In the genomic region with DNA sequence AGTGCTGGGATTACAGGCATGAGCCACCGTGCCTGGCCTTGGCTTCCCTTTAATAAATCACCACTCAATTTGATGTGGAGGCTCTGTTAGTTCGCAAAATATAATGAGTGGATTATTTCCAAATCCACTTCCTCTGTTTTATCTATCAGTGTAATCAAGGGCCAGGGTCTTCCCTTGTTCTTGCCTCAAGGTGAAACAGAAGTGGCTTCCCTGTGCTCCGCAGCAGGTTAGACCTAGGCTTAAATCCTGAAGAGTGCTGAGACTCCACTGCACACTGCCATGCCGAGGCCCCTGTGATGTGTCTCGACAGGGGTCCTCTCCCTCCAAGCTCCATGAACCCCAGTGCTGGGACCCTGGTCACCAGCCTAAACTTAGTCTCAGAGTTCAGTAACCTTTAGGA, we compare ENCODE assay signal across 15 cellular contexts. TPM values are rescaled to one million over a fixed set of nuclear protein-coding genes. Genes with fewer than 3 reads are reported as not detected.
DNase-seq lines count a peak whose midpoint lies in the region; ATAC-seq, FAIRE-seq and TF ChIP-seq lines count a peak whose summit lies in the region.
"Had no signal": no experiment of that assay in that cellular context is flagged by ENCODE, and none has a peak within 500 bp of the region (broad histone marks: within the 10 kb centered on the region; RNA-seq: fewer than 3 reads in every experiment).

No MANE protein-coding gene starts in this region.

- peak overlapping the region; percentile 81 for H3K4me2 ChIP-seq in HepG2 (ENCODE audit: low read depth, low read length)

- H3K27ac ChIP-seq in HepG2 (ENCODE audit: extremely low read length, insufficient read depth, low read length) = peak overlapping the region; percentile 75
- H3K27ac ChIP-seq in right lobe of liver = peak overlapping the region in 1 of 3 donors; percentile 72
- peak overlapping the region; percentile 91 for H3K27ac ChIP-seq in RWPE2 (ENCODE audit: poor library complexity, severe bottlenecking)
- H3K27ac ChIP-seq in esophagus squamous epithelium = peak overlapping the region in 3 of 4 donors; percentile 71 to 81 (median 77)
- H3K27ac ChIP-seq: GM23248, HL-60 had no signal

- no peaks in the 10 kb centered on the region; a peak in 1 of 5 replicates for H3K27me3 ChIP-seq in HepG2 (ENCODE audit: control insufficient read depth in 1 of 2, insufficient read depth in 2 of 2, low read length in 2 of 2)
- H3K27me3 ChIP-seq in right lobe of liver = no peaks in the 10 kb centered on the region
- no peaks in the 10 kb centered on the region for H3K27me3 ChIP-seq in RWPE2 (ENCODE audit: insufficient read depth, poor library complexity, severe bottlenecking)
- no peaks in the 10 kb centered on the region for H3K27me3 ChIP-seq in esophagus squamous epithelium

- no peak for DNase-seq in HepG2 (ENCODE audit: low spot score)
- no peak for DNase-seq in right lobe of liver
- DNase-seq in RWPE2 (ENCODE audit: low spot score) = no peak
- no peak for DNase-seq in esophagus squamous epithelium (lab: John Stamatoyannopoulos, UW)
- no peak for DNase-seq in dermis blood vessel endothelial cell
- DNase-seq in activated CD4-positive, alpha-beta memory T cell treated with anti-CD3 and anti-CD28 coated beads, Interleukin-2, amount 10 ng/mL, durations not matched to agents 7 days and 5 days = no peak
- DNase-seq in GOT3 (lab: John Stamatoyannopoulos, UW) = no peak
- DNase-seq: CD8-positive, alpha-beta memory T cell; DMS79; GM23248; H7 had no signal

- intact Hi-C loops in HepG2 (cut with micrococcal nuclease; ENCODE audit: unreplicated experiment) = no loop called here
- intact Hi-C loops in right lobe of liver (cut with DNase I) = no loop called here
- intact Hi-C loops in esophagus squamous epithelium (cut with DNase I) = no loop called here

- no peak; a peak in 1 of 4 replicates for TF ChIP-seq EP300 in HepG2 (IDR thresholded peaks at IDR 0.05; ENCODE audit: low read depth in 2 of 2, low read length in 2 of 2)
- TF ChIP-seq EP300 in HepG2 (CRISPR knock-in tag; IDR thresholded peaks at IDR 0.05; ENCODE audit: borderline replicate concordance) = no peak

- ATAC-seq in HepG2 (peak; percentile 8; the same call in 1 of the 3 replicates), right lobe of liver (no peak), RWPE2 (ENCODE audit: low read depth) (no peak)
- ATAC-seq: GM12878 had no signal

- TF ChIP-seq CTCF in HepG2 (CRISPR knock-in tag; IDR thresholded peaks at IDR 0.05) (no peak), right lobe of liver (IDR thresholded peaks at IDR 0.05) (no peak), RWPE2 (IDR thresholded peaks at IDR 0.05; ENCODE audit: poor library complexity, severe bottlenecking) (no peak), esophagus squamous epithelium (IDR thresholded peaks at IDR 0.05) (no peak)

- H3K4me1 Mint-ChIP-seq in activated CD4-positive, alpha-beta memory T cell treated with anti-CD3 and anti-CD28 coated beads, Interleukin-2, amount 10 ng/mL, durations not matched to agents 7 days and 5 days = peaks cover 6% of the 10 kb centered on the region
- H3K4me1 Mint-ChIP-seq: B cell; CD8-positive, alpha-beta memory T cell had no signal

- H3K4me1 ChIP-seq in HepG2 (ENCODE audit: insufficient read depth, low read length) (peaks cover 56% of the 10 kb centered on the region), right lobe of liver (peaks cover 0 to 25% (median 8%) of the 10 kb centered on the region in 4 donors), RWPE2 (ENCODE audit: insufficient read depth, poor library complexity, severe bottlenecking) (peaks cover 35% of the 10 kb centered on the region), esophagus squamous epithelium (peaks cover 0 to 41% (median 8%) of the 10 kb centered on the region in 3 donors)

- no peak for TF ChIP-seq RAD21 in HepG2 (CRISPR knock-in tag; IDR thresholded peaks at IDR 0.05)

- H3K9me3 ChIP-seq in HepG2 (ENCODE audit: low read length) (no peaks in the 10 kb centered on the region), right lobe of liver (no peaks in the 10 kb centered on the region), RWPE2 (ENCODE audit: severe bottlenecking) (no peaks in the 10 kb centered on the region), esophagus squamous epithelium (no peaks in the 10 kb centered on the region)

- peak overlapping the region; percentile 85 for H3K9ac ChIP-seq in HepG2 (ENCODE audit: insufficient read depth, low read depth, low read length)
- H3K9ac ChIP-seq: GM23248 had no signal

- in situ Hi-C loops in HepG2 (cut with HindIII; ENCODE audit: extremely low pct_ligation_motif_present, low pct_unique_long_range_greater_than_20kb) = no loop called here

- H3K79me2 ChIP-seq in HepG2 (ENCODE audit: insufficient read depth, low read length) = peaks cover 62% of the 10 kb centered on the region

- peaks cover 1% of the 10 kb centered on the region for H3K27me3 Mint-ChIP-seq in activated CD4-positive, alpha-beta memory T cell treated with anti-CD3 and anti-CD28 coated beads, Interleukin-2, amount 10 ng/mL, durations not matched to agents 7 days and 5 days

- CTCF ChIA-PET in HepG2 (lab: Yijun Ruan, JAX; ENCODE audit: low intra/inter-chr PET ratio, low total read pairs) = no interaction called here
- CTCF ChIA-PET in activated CD4-positive, alpha-beta memory T cell treated with anti-CD3 and anti-CD28 coated beads, Interleukin-2, amount 10 ng/mL, durations not matched to agents 7 days and 5 days (lab: Charles Lee) = no interaction called here

- H2AFZ ChIP-seq in HepG2 (ENCODE audit: low read length) = no peak overlapping the region
- H2AFZ ChIP-seq: GM23248 had no signal

- H3K4me3 ChIP-seq in HepG2 (replicated peaks in 1 of 3; ENCODE audit: insufficient read depth in 1 of 3, low read depth in 2 of 3, low read length in 3 of 3) (peak overlapping the region; percentile 70 to 95 (median 75)), right lobe of liver (no peak overlapping the region), RWPE2 (ENCODE audit: severe bottlenecking) (no peak overlapping the region), esophagus squamous epithelium (no peak overlapping the region)
- H3K4me3 ChIP-seq: GM12878, GM23248 had no signal

- no peak overlapping the region for H3K4me3 Mint-ChIP-seq in activated CD4-positive, alpha-beta memory T cell treated with anti-CD3 and anti-CD28 coated beads, Interleukin-2, amount 10 ng/mL, durations not matched to agents 7 days and 5 days
- H3K4me3 Mint-ChIP-seq: B cell; CD8-positive, alpha-beta memory T cell had no signal

- no peaks in the 10 kb centered on the region for H3K36me3 Mint-ChIP-seq in activated CD4-positive, alpha-beta memory T cell treated with anti-CD3 and anti-CD28 coated beads, Interleukin-2, amount 10 ng/mL, durations not matched to agents 7 days and 5 days (ENCODE audit: low read depth)
- H3K36me3 Mint-ChIP-seq: CD8-positive, alpha-beta memory T cell had no signal

- peaks cover 26% of the 10 kb centered on the region for H4K20me1 ChIP-seq in HepG2 (ENCODE audit: insufficient read depth, low read length)

- whole genome bisulfite sequencing in HepG2 (ENCODE audit: low lambda C conversion rate) = 14% methylated on average over 3 of the region's 5 CpGs
- 79% methylated on average over 3 of the region's 5 CpGs for WGBS in right lobe of liver (ENCODE audit: insufficient coverage, low coverage, low lambda C conversion rate, missing lambda C conversion rate)
- WGBS in esophagus squamous epithelium, 2 donors = 61 to 70% methylated on average over 3 to 5 of the region's 5 CpGs

- no peak overlapping the region for H3K27ac Mint-ChIP-seq in activated CD4-positive, alpha-beta memory T cell treated with anti-CD3 and anti-CD28 coated beads, Interleukin-2, amount 10 ng/mL, durations not matched to agents 7 days and 5 days
- H3K27ac Mint-ChIP-seq: B cell; CD8-positive, alpha-beta memory T cell had no signal

- POLR2A ChIA-PET in HepG2 (lab: Yijun Ruan, JAX) = interaction anchor here (1.0 to 4.2 kb wide), 9 partner anchors 10 to 60 kb away, joined by 3 to 24 read pairs (median 6); a partner anchor contains a TSS
- POLR2A ChIA-PET in activated CD4-positive, alpha-beta memory T cell treated with anti-CD3 and anti-CD28 coated beads, Interleukin-2, amount 10 ng/mL, durations not matched to agents 7 days and 5 days (lab: Charles Lee) = no interaction called here

- no peak; a peak in 1 of 4 replicates for TF ChIP-seq POLR2A in HepG2 (IDR thresholded peaks at IDR 0.05; ENCODE audit: insufficient read depth in 1 of 2, low read depth in 2 of 2, low read length in 2 of 2)
- no peak for TF ChIP-seq POLR2A in right lobe of liver (IDR thresholded peaks at IDR 0.05)
- no peak for TF ChIP-seq POLR2A in esophagus squamous epithelium (IDR thresholded peaks at IDR 0.05)

- no peak for FAIRE-seq in HepG2 (lab: Jason Lieb, UNC)
- FAIRE-seq: GM12878, GM18507 had no signal

- peaks cover 8 to 18% of the 10 kb centered on the region in 2 experiments; a peak in 4 of 5 replicates for H3K36me3 ChIP-seq in HepG2 (replicated peaks in 1 of 2; ENCODE audit: control insufficient read depth in 1 of 2, insufficient read depth in 2 of 2, low read length in 2 of 2)
- H3K36me3 ChIP-seq in right lobe of liver = no peaks in the 10 kb centered on the region
- H3K36me3 ChIP-seq in RWPE2 (ENCODE audit: low read depth) = no peaks in the 10 kb centered on the region
- no peaks in the 10 kb centered on the region for H3K36me3 ChIP-seq in esophagus squamous epithelium

- H3K9me3 Mint-ChIP-seq in activated CD4-positive, alpha-beta memory T cell treated with anti-CD3 and anti-CD28 coated beads, Interleukin-2, amount 10 ng/mL, durations not matched to agents 7 days and 5 days = no peaks in the 10 kb centered on the region
- H3K9me3 Mint-ChIP-seq: CD8-positive, alpha-beta memory T cell had no signal

- BruUV-seq in HepG2 (replicated peaks; lab: Mats Ljungman, UMichigan) = no TSS peak

RNA-seq across cellular contexts. Expression of a gene that starts 59.0 kb away (rescaled TPM):
- total RNA-seq in HepG2 (2016; rRNA removed; fragmentation: Illumina TruSeq; extraction: Trizol) (90.3 and 107 TPM in 2 replicates), right lobe of liver (100 to 1,000 TPM; 130 to 178 (median 164) TPM), esophagus squamous epithelium (100 to 1,000 TPM in 3 of 4 donors, 10 to 100 TPM in 1; 92.5 to 160 (median 131) TPM), dermis blood vessel endothelial cell (34.0 and 52.2 TPM in 2 replicates)
- total RNA-seq in HepG2 (2016; cell fraction: cytosol; rRNA removed; fragmentation: Illumina TruSeq; extraction: Trizol; ENCODE audit: low read depth) = 35.9 and 38.8 TPM in 2 replicates
- 93.0 and 94.6 TPM in 2 replicates for total RNA-seq in HepG2 (2016; cell fraction: insoluble cytoplasmic fraction; rRNA removed; fragmentation: Illumina TruSeq; extraction: Trizol)
- total RNA-seq in HepG2 (2016; cell fraction: membrane; rRNA removed; fragmentation: Illumina TruSeq; extraction: Trizol) = 44.2 and 48.6 TPM in 2 replicates
- total RNA-seq in HepG2 (2016; cell fraction: nucleus; rRNA removed; fragmentation: Illumina TruSeq; extraction: Trizol) = 45.4 and 53.0 TPM in 2 replicates
- polyA plus RNA-seq in HepG2 (2011; rRNA removed) = 81.4 and 90.1 TPM in 2 replicates
- 48.1 and 61.9 TPM in 2 replicates for polyA plus RNA-seq in HepG2 (2011; cell fraction: cytosol; rRNA removed)
- polyA plus RNA-seq in HepG2 (2011; cell fraction: nucleus; rRNA removed) = 51.2 and 52.4 TPM in 2 replicates
- polyA plus RNA-seq in HepG2 (2012) = 126 and 145 TPM in 2 replicates
- 80.9 and 96.5 TPM in 2 replicates for polyA plus RNA-seq in HepG2 (2016; cell fraction: cytosol; fragmentation: Illumina TruSeq; extraction: Trizol; ENCODE audit: low read depth)
- polyA plus RNA-seq in HepG2 (2016; cell fraction: insoluble cytoplasmic fraction; fragmentation: Illumina TruSeq; extraction: Trizol; ENCODE audit: low read depth) = 203 and 256 TPM in 2 replicates
- polyA plus RNA-seq in HepG2 (2016; cell fraction: membrane; fragmentation: Illumina TruSeq; extraction: Trizol; ENCODE audit: low read depth) = 77.6 and 81.5 TPM in 2 replicates
- polyA plus RNA-seq in HepG2 (2016; cell fraction: nucleus; fragmentation: Illumina TruSeq; extraction: Trizol; ENCODE audit: insufficient read depth, low read depth) = 113 and 123 TPM in 2 replicates
- polyA minus RNA-seq in HepG2 (2011; rRNA and poly(A)+ RNA removed; ENCODE audit: low replicate concordance) = 189 and 195 TPM in 2 replicates
- polyA minus RNA-seq in HepG2 (2011; cell fraction: cytosol; rRNA and poly(A)+ RNA removed) = 86.4 and 103 TPM in 2 replicates
- 29.9 and 37.8 TPM in 2 replicates for polyA minus RNA-seq in HepG2 (2011; cell fraction: nucleus; rRNA and poly(A)+ RNA removed)
- total RNA-seq in activated CD4-positive, alpha-beta memory T cell treated with anti-CD3 and anti-CD28 coated beads, Interleukin-2, amount 10 ng/mL, durations not matched to agents 7 days and 5 days = 100 to 1,000 TPM; 159 to 161 TPM

RNA-seq across cellular contexts. Expression of a gene that starts 59.1 kb away (rescaled TPM):
- 23.9 and 28.0 TPM in 2 replicates for total RNA-seq in HepG2 (2016; rRNA removed; fragmentation: Illumina TruSeq; extraction: Trizol)
- 13.7 and 16.8 TPM in 2 replicates for total RNA-seq in HepG2 (2016; cell fraction: cytosol; rRNA removed; fragmentation: Illumina TruSeq; extraction: Trizol; ENCODE audit: low read depth)
- total RNA-seq in HepG2 (2016; cell fraction: insoluble cytoplasmic fraction; rRNA removed; fragmentation: Illumina TruSeq; extraction: Trizol) = 21.2 and 33.5 TPM in 2 replicates
- total RNA-seq in HepG2 (2016; cell fraction: membrane; rRNA removed; fragmentation: Illumina TruSeq; extraction: Trizol) = 15.6 and 15.7 TPM in 2 replicates
- 13.0 and 16.7 TPM in 2 replicates for total RNA-seq in HepG2 (2016; cell fraction: nucleus; rRNA removed; fragmentation: Illumina TruSeq; extraction: Trizol)
- polyA plus RNA-seq in HepG2 (2011; rRNA removed) = 36.0 and 38.3 TPM in 2 replicates
- 47.3 and 50.3 TPM in 2 replicates for polyA plus RNA-seq in HepG2 (2011; cell fraction: cytosol; rRNA removed)
- 19.1 and 23.0 TPM in 2 replicates for polyA plus RNA-seq in HepG2 (2011; cell fraction: nucleus; rRNA removed)
- 20.3 and 22.3 TPM in 2 replicates for polyA plus RNA-seq in HepG2 (2012)
- polyA plus RNA-seq in HepG2 (2016; cell fraction: cytosol; fragmentation: Illumina TruSeq; extraction: Trizol; ENCODE audit: low read depth) = 17.6 and 20.9 TPM in 2 replicates
- polyA plus RNA-seq in HepG2 (2016; cell fraction: insoluble cytoplasmic fraction; fragmentation: Illumina TruSeq; extraction: Trizol; ENCODE audit: low read depth) = 42.1 and 47.6 TPM in 2 replicates
- polyA plus RNA-seq in HepG2 (2016; cell fraction: membrane; fragmentation: Illumina TruSeq; extraction: Trizol; ENCODE audit: low read depth) = 19.0 and 20.3 TPM in 2 replicates
- 26.3 and 27.9 TPM in 2 replicates for polyA plus RNA-seq in HepG2 (2016; cell fraction: nucleus; fragmentation: Illumina TruSeq; extraction: Trizol; ENCODE audit: insufficient read depth, low read depth)
- 18.8 and 29.8 TPM in 2 replicates for polyA minus RNA-seq in HepG2 (2011; rRNA and poly(A)+ RNA removed; ENCODE audit: low replicate concordance)
- polyA minus RNA-seq in HepG2 (2011; cell fraction: cytosol; rRNA and poly(A)+ RNA removed) = 7.5 and 9.2 TPM in 2 replicates
- 8.9 and 10.7 TPM in 2 replicates for polyA minus RNA-seq in HepG2 (2011; cell fraction: nucleus; rRNA and poly(A)+ RNA removed)
- total RNA-seq in right lobe of liver = 10 to 100 TPM; 13.8 to 28.5 (median 21.2) TPM
- total RNA-seq in esophagus squamous epithelium = 10 to 100 TPM; 19.3 to 45.7 (median 32.2) TPM
- 28.1 and 38.3 TPM in 2 replicates for total RNA-seq in dermis blood vessel endothelial cell
- total RNA-seq in activated CD4-positive, alpha-beta memory T cell treated with anti-CD3 and anti-CD28 coated beads, Interleukin-2, amount 10 ng/mL, durations not matched to agents 7 days and 5 days = 10 to 100 TPM; 37.3 to 40.4 TPM

Comparison
In these comparisons a context has a peak if more than half of its experiments do, and no peak if none do; other contexts are left out.
1. H3K4me3 ChIP-seq: peak in HepG2 (3 of 3); none in right lobe of liver (0 of 3), RWPE2 (single experiment) and esophagus squamous epithelium (0 of 4).